25 cellular contexts compared by ENCODE assay signal in the genomic region with DNA sequence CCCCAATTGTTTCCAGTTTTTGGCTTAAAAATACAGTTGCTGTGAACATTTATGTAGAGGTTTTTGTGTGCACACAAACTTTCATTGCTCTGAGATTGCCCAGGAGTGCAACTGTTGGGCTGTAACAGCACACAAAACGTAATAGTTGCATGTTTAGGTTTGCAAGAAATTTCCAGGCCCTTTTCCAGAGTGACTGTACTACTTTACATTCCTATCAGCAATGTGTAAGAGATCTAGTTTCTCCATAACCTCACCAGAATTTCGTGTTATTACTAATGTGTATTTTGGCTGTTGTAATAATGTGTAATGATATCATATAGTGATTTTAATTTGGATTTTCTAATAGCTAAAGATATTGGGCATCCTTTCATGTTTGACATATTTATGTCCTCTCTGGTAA.
DNase-seq lines count a peak whose midpoint lies in the region; ATAC-seq and TF ChIP-seq lines count a peak whose summit lies in the region.
"Had no signal": no experiment of that assay in that cellular context is flagged by ENCODE, and none has a peak within 500 bp of the region (broad histone marks: within the 10 kb centered on the region; RNA-seq: fewer than 3 reads in every experiment).

No MANE protein-coding gene starts in this region.

- no peak overlapping the region for H3K4me3 ChIP-seq in MG63
- H3K4me3 ChIP-seq: lower lobe of right lung, psoas muscle, sigmoid colon, tibial nerve had no signal

- H3K27ac ChIP-seq in foreskin keratinocyte (no peak overlapping the region), caudate nucleus (ENCODE audit: low read depth, low read length) (no peak overlapping the region)
- H3K27ac ChIP-seq: lower lobe of right lung, psoas muscle, sigmoid colon, tibial nerve had no signal

- H3K36me3 ChIP-seq in MG63 = no peaks in the 10 kb centered on the region
- H3K36me3 ChIP-seq: lower lobe of right lung, sigmoid colon, tibial nerve had no signal

- H3K27me3 ChIP-seq in MG63 = no peaks in the 10 kb centered on the region
- peaks cover 40% of the 10 kb centered on the region for H3K27me3 ChIP-seq in foreskin keratinocyte
- H3K27me3 ChIP-seq: tibial nerve had no signal

- DNase-seq in AG20443 (ENCODE audit: low spot score) (peak; percentile 19), MG63 (peak; percentile 21), dedifferentiated amniotic fluid mesenchymal stem cell (ENCODE audit: extremely low spot score) (peak; percentile 51), foreskin keratinocyte (peak; percentile 11 to 15), HuH-7.5 (ENCODE audit: low spot score) (no peak), caudate nucleus (lab: John Stamatoyannopoulos, UW) (no peak)
- DNase-seq: activated CD4-positive, alpha-beta T cell treated with anti-CD3 and anti-CD28 coated beads, Interleukin-2, amount 10 ng/mL, durations not matched to agents 7 days and 5 days; activated naive CD8-positive, alpha-beta T cell treated with anti-CD3 and anti-CD28 coated beads, Interleukin-2, amount 50 U/mL, for 24 hours; activated T-cell treated with anti-CD3 and anti-CD28 coated beads, Interleukin-2, amount 50 U/mL, for 1 hour; lower lobe of right lung; naive thymus-derived CD8-positive, alpha-beta T cell; NCI-H1436; NCI-H2081 treated with DMSO at 0.1 percent for 48 hours; NCI-H2227 treated with DMSO at 0.1 percent for 48 hours; NCI-H526 treated with DMSO at 0.1 percent for 48 hours; NK-92 treated with Interleukin-12 subunit alpha and Interleukin-12 subunit beta, amount 100 ng/mL, for 24 hours; nucleus accumbens; psoas muscle; sigmoid colon; SK-N-SH; stimulated activated CD4-positive, alpha-beta T cell treated with anti-CD3 and anti-CD28 coated beads, Interleukin-4, amount 100 ng/mL, for 4 hours had no signal

- TF ChIP-seq CTCF in foreskin keratinocyte (conservative IDR thresholded peaks at IDR 0.05) = no peak

- no peaks in the 10 kb centered on the region for H3K9me3 ChIP-seq in MG63
- H3K9me3 ChIP-seq: lower lobe of right lung, psoas muscle, sigmoid colon, SK-N-SH, tibial nerve had no signal

- no peaks in the 10 kb centered on the region for H3K4me1 ChIP-seq in foreskin keratinocyte
- H3K4me1 ChIP-seq: lower lobe of right lung, psoas muscle, sigmoid colon, tibial nerve had no signal

- no peak for ATAC-seq in foreskin keratinocyte
- ATAC-seq in HG03175 (IDR thresholded peaks at IDR 0.05; ENCODE audit: unreplicated experiment) = no peak
- ATAC-seq in HG02623 (IDR thresholded peaks at IDR 0.05; ENCODE audit: unreplicated experiment) = no peak
- ATAC-seq: activated naive CD8-positive, alpha-beta T cell treated with anti-CD3 and anti-CD28 coated beads, Interleukin-2, amount 50 U/mL, for 24 hours; lower lobe of right lung; naive thymus-derived CD8-positive, alpha-beta T cell; psoas muscle; WTC11 had no signal

Comparison
In these comparisons a context has a peak if more than half of its experiments do, and no peak if none do; other contexts are left out.
1. DNase-seq: peak in AG20443 (single experiment), MG63 (single experiment), dedifferentiated amniotic fluid mesenchymal stem cell (single experiment) and foreskin keratinocyte (2 of 2); none in HuH-7.5 (single experiment) and caudate nucleus (0 of 61).